ENCODE assay signal across 10 cellular contexts in the genomic region with DNA sequence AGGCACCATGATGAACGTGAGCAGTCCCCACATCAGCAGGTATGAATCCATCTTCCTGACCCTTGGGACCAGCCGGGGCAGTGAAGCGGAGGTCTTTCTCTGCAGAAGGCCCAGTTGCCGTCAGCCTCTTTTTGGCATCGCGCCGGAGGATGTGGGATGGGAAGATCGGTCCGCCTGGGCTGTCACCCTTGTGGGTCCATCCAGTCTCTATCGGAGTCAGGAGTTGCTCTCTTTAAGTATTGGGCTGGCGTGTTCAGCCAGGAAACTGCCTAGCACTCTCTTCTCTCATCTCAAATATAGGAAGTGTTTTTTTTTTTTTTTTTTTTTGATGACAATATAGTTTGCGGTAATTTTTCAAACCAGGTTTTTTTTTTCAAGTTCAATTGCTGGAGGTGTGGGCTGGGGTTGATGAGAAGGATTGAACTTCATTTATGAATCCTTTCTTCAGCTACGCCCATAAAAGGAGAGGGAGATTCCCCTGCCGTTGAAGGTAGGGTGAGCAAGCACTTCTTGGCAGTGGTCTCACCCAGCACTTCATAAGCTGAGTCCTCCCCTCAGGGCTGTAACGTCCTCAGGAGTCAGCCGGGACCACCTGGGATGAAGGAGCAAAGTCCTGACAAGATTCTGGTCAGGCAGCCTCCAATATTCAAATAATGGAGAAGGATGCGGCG. TPM values are rescaled to one million over a fixed set of nuclear protein-coding genes. Genes with fewer than 3 reads are reported as not detected.
A peak's percentile ranks its signal among the peaks of the same experiment; 100 is the strongest.
DNase-seq lines count a peak whose midpoint lies in the region; FAIRE-seq and TF ChIP-seq lines count a peak whose summit lies in the region.
"Had no signal": no experiment of that assay in that cellular context is flagged by ENCODE, and none has a peak within 500 bp of the region (broad histone marks: within the 10 kb centered on the region; RNA-seq: fewer than 3 reads in every experiment).

TSS of gene IL2RA (minus strand) at position 267 of the 671 bp plus-strand sequence. CDS start at position 51, 216 bp downstream.

- no peak within 1 kb of the TSS for H3K9ac ChIP-seq in kidney (ENCODE audit: low read length in 2 of 2)

- no peaks in the 10 kb centered on the region for H3K36me3 ChIP-seq in urinary bladder (ENCODE audit: insufficient read depth)
- no peaks in the 10 kb centered on the region for H3K36me3 ChIP-seq in A673 (ENCODE audit: insufficient read depth, low read length, poor library complexity, severe bottlenecking)
- no peaks in the 10 kb centered on the region for H3K36me3 ChIP-seq in kidney (ENCODE audit: control insufficient read depth in 1 of 2, insufficient read depth in 2 of 2, low read length in 2 of 2)
- H3K36me3 ChIP-seq: cardiac muscle cell had no signal

- intact Hi-C loops in posterior vena cava (cut with DNase I) (no loop called here), A673 (cut with micrococcal nuclease; ENCODE audit: unreplicated experiment) (no loop called here), kidney (cut with DNase I) (no loop called here)

- TF ChIP-seq CTCF in A673 (conservative IDR thresholded peaks at IDR 0.05; ENCODE audit: low read depth, low read length) (no peak), kidney (IDR thresholded peaks at IDR 0.05; ENCODE audit: borderline replicate concordance, extremely low read depth, insufficient read depth) (no peak)

- no peak within 1 kb of the TSS for H3K27ac ChIP-seq in urinary bladder (ENCODE audit: low read depth)
- no peak within 1 kb of the TSS for H3K27ac ChIP-seq in A673 (ENCODE audit: low read depth, low read length, poor library complexity, severe bottlenecking)
- H3K27ac ChIP-seq in kidney (ENCODE audit: low read depth in 2 of 2, low read length in 2 of 2) = no peak within 1 kb of the TSS
- H3K27ac ChIP-seq: cardiac muscle cell had no signal

- H3K9me3 ChIP-seq in A673 (ENCODE audit: low read depth, low read length, poor library complexity, severe bottlenecking) (no peaks in the 10 kb centered on the region), kidney (ENCODE audit: control insufficient read depth in 1 of 2, low read length in 2 of 2) (no peaks in the 10 kb centered on the region)

- peak within 1 kb of the TSS; percentile 2 for H3K4me3 ChIP-seq in urinary bladder (ENCODE audit: low read depth, low read length)
- H3K4me3 ChIP-seq in A673 (ENCODE audit: low read depth, low read length, poor library complexity, severe bottlenecking) = no peak within 1 kb of the TSS
- H3K4me3 ChIP-seq in kidney (ENCODE audit: low read length in 2 of 2) = no peak within 1 kb of the TSS
- H3K4me3 ChIP-seq: cardiac muscle cell had no signal

- peak; percentile 72 for DNase-seq in activated T-cell treated with anti-CD3 and anti-CD28 coated beads for 24 hours (ENCODE audit: low read depth)
- no peak for DNase-seq in activated T-cell treated with anti-CD3 and anti-CD28 coated beads for 4 hours
- peak; percentile 72 for DNase-seq in activated T-helper 9 cell treated with anti-CD3 and anti-CD28 coated beads, Interleukin-2, amount 50 U/mL, for 16 hours (ENCODE audit: low read depth)
- DNase-seq in posterior vena cava (ENCODE audit: low spot score) = peak; percentile 76
- DNase-seq in A673 (ENCODE audit: low spot score) = no peak
- no peak for DNase-seq in kidney
- DNase-seq in DMS153 (lab: John Stamatoyannopoulos, UW) = no peak

- POLR2A ChIA-PET in A673 (lab: Charles Lee; ENCODE audit: low non-redundant PET) = no interaction called here

- FAIRE-seq in kidney (lab: Jason Lieb, UNC) = no peak

- whole genome bisulfite sequencing in urinary bladder = 81% methylated on average over 18 of the region's 18 CpGs

- CTCF ChIA-PET in A673 (lab: Charles Lee) = no interaction called here

- peaks cover 49% of the 10 kb centered on the region for H3K27me3 ChIP-seq in A673 (replicated peaks; ENCODE audit: insufficient read depth, low read depth, low read length, poor library complexity)
- H3K27me3 ChIP-seq: cardiac muscle cell had no signal

- BruUV-seq in A673 (replicated peaks; lab: Mats Ljungman, UMichigan) = no TSS peak

- H3K4me1 ChIP-seq in urinary bladder (ENCODE audit: insufficient read depth) (no peaks in the 10 kb centered on the region), A673 (ENCODE audit: insufficient read depth, low read length, poor library complexity, severe bottlenecking) (no peaks in the 10 kb centered on the region), kidney (ENCODE audit: control insufficient read depth in 1 of 2, insufficient read depth in 1 of 2, low read depth in 1 of 2, low read length in 2 of 2) (peaks cover 4 to 8% of the 10 kb centered on the region in 2 donors)

RNA-seq across cellular contexts. Expression of gene IL2RA, which starts in this region (rescaled TPM):
- 1 to 10 TPM in 1 of 2 donors, under 1 TPM in 1; 0.81 to 6.4 TPM for total RNA-seq in posterior vena cava
- total RNA-seq in urinary bladder = 0.37 TPM
- 0.87 TPM for polyA plus RNA-seq in urinary bladder
- total RNA-seq in A673 (2021) = not detected in 2 replicates
- 11.9 TPM for total RNA-seq in kidney
- 0.54 TPM for polyA plus RNA-seq in kidney (ENCODE audit: insufficient read depth, low read depth, low replicate concordance)
- total RNA-seq: cardiac muscle cell, RPMI7951 had no signal
- polyA plus RNA-seq: cardiac muscle cell had no signal

Comparison
In these comparisons a context has a peak if more than half of its experiments do, and no peak if none do; other contexts are left out.
1. DNase-seq: peak in activated T-cell treated with anti-CD3 and anti-CD28 coated beads for 24 hours (single experiment), activated T-helper 9 cell treated with anti-CD3 and anti-CD28 coated beads, Interleukin-2, amount 50 U/mL, for 16 hours (single experiment) and posterior vena cava (single experiment); none in activated T-cell treated with anti-CD3 and anti-CD28 coated beads for 4 hours (single experiment), A673 (single experiment), kidney (single experiment) and DMS153 (single experiment).